In genomic region chr17:49031965-49032928, GRCh38 we compare ENCODE assay signal across 8 cellular contexts. TPM values are rescaled to one million over a fixed set of nuclear protein-coding genes. Genes with fewer than 3 reads are reported as not detected.
DNase-seq lines count a peak whose midpoint lies in the region; ATAC-seq, FAIRE-seq and TF ChIP-seq lines count a peak whose summit lies in the region.

No MANE protein-coding gene starts in this region.

- no peaks in the 10 kb centered on the region for H3K9me3 Mint-ChIP-seq in stimulated activated naive CD8-positive, alpha-beta T cell treated with anti-CD3 and anti-CD28 coated beads, Interleukin-15, amount 100 ng/mL, for 72 hours

- H3K4me1 ChIP-seq in right lobe of liver, result no peaks in the 10 kb centered on the region

- H3K4me3 Mint-ChIP-seq in stimulated activated naive CD8-positive, alpha-beta T cell treated with anti-CD3 and anti-CD28 coated beads, Interleukin-15, amount 100 ng/mL, for 72 hours, result no peak overlapping the region

- TF ChIP-seq CTCF in coronary artery (IDR thresholded peaks at IDR 0.05), result peak; percentile 59
- peak; percentile 64 to 68 (median 66) for TF ChIP-seq CTCF in right lobe of liver (IDR thresholded peaks at IDR 0.05)

- intact Hi-C loops in right lobe of liver (cut with DNase I), result loop anchor here in 1 of 2 donors (10.0 kb wide), 1 partner anchor 147 kb away; no protein-coding TSS in a partner anchor

- no peak overlapping the region for H3K4me3 ChIP-seq in coronary artery
- no peak overlapping the region for H3K4me3 ChIP-seq in right lobe of liver

- no peaks in the 10 kb centered on the region for H3K9me3 ChIP-seq in right lobe of liver

- H3K27ac ChIP-seq in coronary artery (no peak overlapping the region), right lobe of liver (no peak overlapping the region)

- peaks cover 6% of the 10 kb centered on the region for H3K4me1 Mint-ChIP-seq in stimulated activated naive CD8-positive, alpha-beta T cell treated with anti-CD3 and anti-CD28 coated beads, Interleukin-15, amount 100 ng/mL, for 72 hours

- TF ChIP-seq POLR2A in GM12891 (IDR thresholded peaks at IDR 0.05; ENCODE audit: low read depth, low read length), result no peak
- no peak for TF ChIP-seq POLR2A in right lobe of liver (IDR thresholded peaks at IDR 0.05)

- H3K27me3 Mint-ChIP-seq in stimulated activated naive CD8-positive, alpha-beta T cell treated with anti-CD3 and anti-CD28 coated beads, Interleukin-15, amount 100 ng/mL, for 72 hours, result peaks cover 6% of the 10 kb centered on the region

- peak; percentile 64 for FAIRE-seq in GM12891 (lab: Jason Lieb, UNC)

- H3K27me3 ChIP-seq in right lobe of liver, result no peaks in the 10 kb centered on the region

- H3K27ac Mint-ChIP-seq in stimulated activated naive CD8-positive, alpha-beta T cell treated with anti-CD3 and anti-CD28 coated beads, Interleukin-15, amount 100 ng/mL, for 72 hours, result no peak overlapping the region

- DNase-seq in AG08395 (ENCODE audit: low spot score), result peak; percentile 92
- DNase-seq in GM12891 (ENCODE audit: insufficient read length, low spot score), result peak; percentile 67
- DNase-seq in NCI-H2081 (lab: John Stamatoyannopoulos, UW), result peak; percentile 82 to 85
- DNase-seq in T1000 (lab: John Stamatoyannopoulos, UW), result peak; percentile 52
- no peak for DNase-seq in coronary artery (ENCODE audit: low spot score)
- no peak for DNase-seq in right lobe of liver
- peak; percentile 56 to 62 for DNase-seq in stimulated activated naive CD8-positive, alpha-beta T cell treated with anti-CD3 and anti-CD28 coated beads, Interleukin-15, amount 100 ng/mL, for 72 hours

- no peaks in the 10 kb centered on the region for H3K36me3 ChIP-seq in right lobe of liver

- 45% methylated on average over 8 of the region's 11 CpGs for WGBS in right lobe of liver (ENCODE audit: insufficient coverage, low coverage, low lambda C conversion rate, missing lambda C conversion rate)

- ATAC-seq in right lobe of liver (peak; percentile 82 to 94 (median 90)), HG02763 (IDR thresholded peaks at IDR 0.05; ENCODE audit: unreplicated experiment) (no peak)
- peak; percentile 88 for ATAC-seq in stimulated activated naive CD8-positive, alpha-beta T cell treated with anti-CD3 and anti-CD28 coated beads, Interleukin-15, amount 100 ng/mL, for 72 hours

TF ChIP-seq in GM12891, 5 proteins besides CTCF, POLR2A, EP300 and RAD21:
- TF ChIP-seq TAF1 (IDR thresholded peaks at IDR 0.05; ENCODE audit: low read depth, low read length) (no peak), POLR2AphosphoS5 (IDR thresholded peaks at IDR 0.05; ENCODE audit: low read depth, low read length) (no peak), POU2F2 (IDR thresholded peaks at IDR 0.05; ENCODE audit: low read depth, low read length) (no peak), SPI1 (IDR thresholded peaks at IDR 0.05; ENCODE audit: low read depth, low read length) (no peak)

RNA-seq across cellular contexts. Expression of gene IGF2BP1, which starts 35.1 kb away (rescaled TPM):
- 6.8 TPM for polyA plus RNA-seq in GM12891 (2012; ENCODE audit: low read depth, missing spikeins)
- total RNA-seq in right lobe of liver, result under 1 TPM in 1 of 6 experiments, not detected in 5; 0.56 TPM

Comparison
In these comparisons a context has a peak if more than half of its experiments do, and no peak if none do; other contexts are left out.
1. DNase-seq: peak in AG08395 (single experiment), GM12891 (single experiment), NCI-H2081 (2 of 2), T1000 (single experiment) and stimulated activated naive CD8-positive, alpha-beta T cell treated with anti-CD3 and anti-CD28 coated beads, Interleukin-15, amount 100 ng/mL, for 72 hours (2 of 2); none in coronary artery (single experiment) and right lobe of liver (0 of 3).